In the genomic region with DNA sequence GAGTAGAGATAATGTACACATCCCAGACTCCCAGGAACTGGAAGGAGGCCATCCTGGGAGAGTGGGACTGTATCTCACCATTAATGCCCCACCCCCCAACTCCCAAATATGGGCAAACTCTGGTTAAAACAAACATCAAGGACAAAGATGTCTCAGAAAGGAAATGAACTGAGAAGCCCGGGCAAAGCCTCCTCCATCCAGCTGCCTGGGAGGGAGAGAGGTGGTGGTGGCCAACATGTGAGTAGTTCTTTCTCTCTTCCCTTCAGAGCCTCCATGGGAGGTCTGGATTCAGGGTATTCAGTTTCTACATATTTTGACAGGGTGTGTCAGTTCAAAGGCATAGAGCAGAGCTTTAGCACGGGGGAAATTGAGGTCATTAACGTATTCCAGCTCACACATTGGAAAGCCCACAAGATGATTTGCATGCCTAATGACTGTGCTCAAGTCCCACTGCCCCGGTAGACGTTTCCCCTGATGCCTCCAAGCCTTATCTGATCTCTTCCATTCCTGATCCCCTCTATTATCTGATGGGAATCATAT, we compare ENCODE assay signal across 19 cellular contexts. TPM values are rescaled to one million over a fixed set of nuclear protein-coding genes. Genes with fewer than 3 reads are reported as not detected.
DNase-seq lines count a peak whose midpoint lies in the region; ATAC-seq, FAIRE-seq and TF ChIP-seq lines count a peak whose summit lies in the region.
"Had no signal": no experiment of that assay in that cellular context is flagged by ENCODE, and none has a peak within 500 bp of the region (broad histone marks: within the 10 kb centered on the region; RNA-seq: fewer than 3 reads in every experiment).

No MANE protein-coding gene starts in this region.

- H3K36me3 Mint-ChIP-seq in astrocyte (ENCODE audit: low read depth, unreplicated experiment), result no peaks in the 10 kb centered on the region
- H3K36me3 Mint-ChIP-seq: CD8-positive, alpha-beta T cell had no signal

- FAIRE-seq in GM12892 (lab: Jason Lieb, UNC) (peak; percentile 60), astrocyte (lab: Jason Lieb, UNC) (no peak), urothelium cell line (lab: Jason Lieb, UNC) (no peak)

- no peaks in the 10 kb centered on the region for H3K9me3 ChIP-seq in astrocyte (ENCODE audit: insufficient read depth, low read depth, low read length)

- H3K27me3 Mint-ChIP-seq in astrocyte (ENCODE audit: low read depth, unreplicated experiment), result no peaks in the 10 kb centered on the region
- H3K27me3 Mint-ChIP-seq: B cell, T-helper 17 cell had no signal

- no peaks in the 10 kb centered on the region for H3K79me2 ChIP-seq in astrocyte (ENCODE audit: insufficient read depth, low read length)

- no peaks in the 10 kb centered on the region for H3K27me3 ChIP-seq in astrocyte (ENCODE audit: insufficient read depth, low read length)

- peak overlapping the region; percentile 24 for H2AFZ ChIP-seq in astrocyte (ENCODE audit: low read depth, low read length)
- H2AFZ ChIP-seq: GM23338 had no signal

- H3K4me3 ChIP-seq in astrocyte (ENCODE audit: insufficient read depth, low read depth, low read length), result no peak overlapping the region
- H3K4me3 ChIP-seq: GM23338 had no signal

- TF ChIP-seq POLR2A in GM12892 (IDR thresholded peaks at IDR 0.05; ENCODE audit: low read depth, low read length), result no peak

- no peak overlapping the region for H3K4me2 ChIP-seq in astrocyte (ENCODE audit: low read length)
- H3K4me2 ChIP-seq: GM23338 had no signal

- H3K4me3 Mint-ChIP-seq in astrocyte (ENCODE audit: unreplicated experiment), result no peak overlapping the region
- H3K4me3 Mint-ChIP-seq: B cell; CD8-positive, alpha-beta T cell; GM23338; T-helper 17 cell had no signal

- H3K27ac ChIP-seq in astrocyte (ENCODE audit: low read depth, low read length), result no peak overlapping the region

- no peaks in the 10 kb centered on the region for H4K20me1 ChIP-seq in astrocyte (ENCODE audit: insufficient read depth, low read length)

- ATAC-seq in HG03439 (IDR thresholded peaks at IDR 0.05; ENCODE audit: unreplicated experiment) (no peak), GM18868 (IDR thresholded peaks at IDR 0.05; ENCODE audit: unreplicated experiment) (no peak)
- ATAC-seq: CD8-positive, alpha-beta T cell; GM23338; Panc1; Right ventricle myocardium inferior; SK-N-SH treated with all-trans-retinoic acid at 6 μM for 48 hours; T-helper 17 cell had no signal

- no peak overlapping the region for H3K9ac ChIP-seq in astrocyte (ENCODE audit: low read length)

- TF ChIP-seq CTCF in astrocyte (IDR thresholded peaks at IDR 0.05; ENCODE audit: insufficient read depth, low read depth, low read length), result no peak

- H3K9me3 Mint-ChIP-seq in astrocyte (ENCODE audit: unreplicated experiment), result peaks cover 16% of the 10 kb centered on the region
- H3K9me3 Mint-ChIP-seq: CD8-positive, alpha-beta T cell; GM23338 had no signal

- DNase-seq in GM12892 (ENCODE audit: insufficient read length) (no peak), NCI-H446 treated with DMSO at 0.1 percent for 48 hours (lab: John Stamatoyannopoulos, UW) (peak; percentile 79), astrocyte (ENCODE audit: low read depth) (peak; percentile 4), urothelium cell line (ENCODE audit: low spot score) (peak; percentile 11), DMS114 treated with DMSO at 0.1 percent for 48 hours (lab: John Stamatoyannopoulos, UW; ENCODE audit: unreplicated experiment) (no peak)
- DNase-seq: CD8-positive, alpha-beta T cell; EL; MM.1S; NCI-H1417; NCI-H2029 treated with DMSO at 0.1 percent for 48 hours; NCI-H774; T-helper 17 cell had no signal

- H3K27ac Mint-ChIP-seq in astrocyte (ENCODE audit: unreplicated experiment), result no peak overlapping the region
- H3K27ac Mint-ChIP-seq: B cell; CD8-positive, alpha-beta T cell; GM23338 had no signal

- H3K4me1 ChIP-seq in astrocyte (ENCODE audit: insufficient read depth, low read length), result no peaks in the 10 kb centered on the region

- no peaks in the 10 kb centered on the region for H3K36me3 ChIP-seq in astrocyte (ENCODE audit: insufficient read depth, low read length)

- H3K4me1 Mint-ChIP-seq in astrocyte (ENCODE audit: low read depth, unreplicated experiment), result peaks cover 7% of the 10 kb centered on the region

RNA-seq across cellular contexts. Expression of gene CXCR4, which starts 57.5 kb away (rescaled TPM):
- polyA plus RNA-seq in GM12892 (2012; ENCODE audit: missing spikeins), result 45.6 TPM
- total RNA-seq in astrocyte, result 2.8 and 4.1 TPM in 2 replicates

Comparison
In these comparisons a context has a peak if more than half of its experiments do, and no peak if none do; other contexts are left out.
1. DNase-seq: peak in NCI-H446 treated with DMSO at 0.1 percent for 48 hours (single experiment), astrocyte (single experiment) and urothelium cell line (single experiment); none in GM12892 (single experiment) and DMS114 treated with DMSO at 0.1 percent for 48 hours (single experiment).